In the genomic region with DNA sequence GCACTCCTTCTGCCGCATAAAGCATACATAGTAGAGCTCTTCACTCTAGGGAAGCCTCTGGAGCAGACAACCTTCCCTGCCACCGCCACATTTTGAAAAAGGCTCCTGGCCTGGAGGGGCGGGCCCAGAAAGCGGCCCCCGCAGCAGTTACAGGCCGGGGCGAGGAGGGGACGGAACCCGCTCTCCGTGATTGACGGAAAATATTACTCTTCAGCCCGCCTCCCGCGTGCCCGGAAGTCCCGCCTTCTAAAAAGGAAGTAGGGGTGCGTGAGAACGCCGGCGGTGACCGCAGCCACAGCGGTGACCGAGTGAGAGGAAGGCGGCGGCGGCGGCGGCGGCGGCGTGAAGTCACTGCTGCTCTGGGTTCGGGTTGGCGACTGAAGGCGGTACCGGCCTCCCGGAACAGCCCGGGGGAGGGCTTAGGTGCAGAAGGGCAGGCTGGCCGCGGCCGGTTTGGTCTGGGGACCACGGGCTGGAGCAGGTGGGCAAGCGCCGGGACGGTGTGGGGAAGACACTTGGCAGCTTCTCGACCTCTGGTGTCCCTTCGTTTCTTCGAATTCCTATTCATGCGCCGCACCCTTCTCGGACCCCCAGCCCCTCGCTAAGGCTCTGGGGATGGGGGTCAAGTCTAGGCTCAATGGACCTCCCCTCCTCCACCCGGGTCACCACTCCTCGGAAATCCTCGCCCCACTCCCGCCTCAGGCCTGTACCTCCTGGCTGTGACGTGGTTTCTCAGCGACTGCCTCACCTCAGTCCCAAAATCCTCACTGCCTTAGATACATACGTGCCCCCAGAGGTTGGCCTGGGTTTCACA, we compare ENCODE assay signal across 1 cellular context.
TF ChIP-seq lines count a peak whose summit lies in the region.

HCCS (plus strand) TSS at position 295 of the 814 bp plus-strand sequence. CDS start 729 bp downstream, outside the sequence.

TF ChIP-seq in HepG2, 621 proteins besides CTCF, POLR2A, EP300 and RAD21 (continued from another document and continues in another):
- TF ChIP-seq, protein P1, sequence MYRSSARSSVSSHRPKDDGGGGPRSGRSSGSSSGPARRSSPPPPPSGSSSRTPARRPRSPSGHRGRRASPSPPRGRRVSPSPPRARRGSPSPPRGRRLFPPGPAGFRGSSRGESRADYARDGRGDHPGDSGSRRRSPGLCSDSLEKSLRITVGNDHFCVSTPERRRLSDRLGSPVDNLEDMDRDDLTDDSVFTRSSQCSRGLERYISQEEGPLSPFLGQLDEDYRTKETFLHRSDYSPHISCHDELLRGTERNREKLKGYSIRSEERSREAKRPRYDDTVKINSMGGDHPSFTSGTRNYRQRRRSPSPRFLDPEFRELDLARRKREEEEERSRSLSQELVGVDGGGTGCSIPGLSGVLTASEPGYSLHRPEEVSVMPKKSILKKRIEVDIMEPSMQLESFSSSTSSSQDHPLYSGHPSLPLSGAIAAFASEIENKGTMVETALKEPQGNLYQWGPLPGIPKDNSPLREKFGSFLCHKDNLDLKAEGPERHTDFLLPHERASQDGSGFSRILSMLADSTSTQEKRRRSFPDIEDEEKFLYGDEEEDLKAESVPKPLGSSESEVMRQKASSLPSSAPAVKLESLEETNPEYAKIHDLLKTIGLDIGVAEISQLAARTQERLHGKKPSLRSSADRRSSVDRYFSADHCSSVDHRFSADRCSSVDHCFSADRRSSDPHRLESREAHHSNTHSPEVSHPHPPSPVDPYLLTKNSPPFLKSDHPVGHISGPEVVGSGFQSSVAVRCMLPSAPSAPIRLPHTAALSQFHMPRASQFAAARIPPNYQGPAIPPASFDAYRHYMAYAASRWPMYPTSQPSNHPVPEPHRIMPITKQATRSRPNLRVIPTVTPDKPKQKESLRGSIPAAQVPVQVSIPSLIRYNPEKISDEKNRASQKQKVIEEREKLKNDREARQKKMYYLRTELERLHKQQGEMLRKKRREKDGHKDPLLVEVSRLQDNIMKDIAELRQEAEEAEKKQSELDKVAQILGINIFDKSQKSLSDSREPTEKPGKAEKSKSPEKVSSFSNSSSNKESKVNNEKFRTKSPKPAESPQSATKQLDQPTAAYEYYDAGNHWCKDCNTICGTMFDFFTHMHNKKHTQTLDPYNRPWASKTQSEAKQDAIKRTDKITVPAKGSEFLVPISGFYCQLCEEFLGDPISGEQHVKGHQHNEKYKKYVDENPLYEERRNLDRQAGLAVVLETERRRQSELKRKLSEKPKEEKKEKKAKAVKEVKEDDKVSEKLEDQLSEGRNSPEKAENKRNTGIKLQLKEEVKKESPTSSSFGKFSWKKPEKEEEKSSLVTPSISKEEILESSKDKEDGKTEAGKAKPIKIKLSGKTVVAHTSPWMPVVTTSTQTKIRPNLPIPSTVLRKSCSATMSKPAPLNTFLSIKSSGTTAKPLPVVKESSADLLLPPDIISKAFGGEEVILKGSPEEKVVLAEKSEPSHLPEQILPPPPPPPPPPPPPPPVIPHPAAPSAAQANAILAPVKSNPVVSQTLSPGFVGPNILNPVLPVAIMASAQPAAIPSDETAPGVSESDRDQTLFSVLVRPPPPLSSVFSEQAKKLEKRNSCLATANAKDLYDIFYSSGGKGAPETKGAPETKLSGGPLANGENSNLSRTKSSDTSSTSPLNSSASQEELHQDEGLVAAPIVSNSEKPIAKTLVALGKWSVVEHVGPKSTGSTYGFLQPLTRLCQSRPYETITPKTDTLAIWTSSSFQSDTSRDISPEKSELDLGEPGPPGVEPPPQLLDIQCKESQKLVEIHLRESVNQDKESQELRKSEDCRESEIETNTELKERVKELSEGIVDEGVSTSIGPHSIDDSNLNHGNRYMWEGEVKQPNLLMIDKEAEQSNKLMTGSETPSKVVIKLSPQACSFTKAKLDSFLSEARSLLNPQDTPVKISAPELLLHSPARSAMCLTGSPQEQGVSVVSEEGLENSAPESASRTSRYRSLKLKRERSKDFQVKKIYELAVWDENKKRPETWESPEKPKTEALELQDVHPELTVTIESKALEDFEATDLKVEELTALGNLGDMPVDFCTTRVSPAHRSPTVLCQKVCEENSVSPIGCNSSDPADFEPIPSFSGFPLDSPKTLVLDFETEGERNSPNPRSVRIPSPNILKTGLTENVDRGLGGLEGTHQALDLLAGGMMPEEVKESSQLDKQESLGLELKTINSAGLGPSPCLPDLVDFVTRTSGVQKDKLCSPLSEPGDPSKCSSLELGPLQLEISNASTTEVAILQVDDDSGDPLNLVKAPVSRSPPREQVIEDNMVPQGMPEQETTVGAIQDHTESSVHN (CRISPR knock-in tag; IDR thresholded peaks at IDR 0.05): no peak
- TF ChIP-seq ZFP91 (CRISPR knock-in tag; IDR thresholded peaks at IDR 0.05; ENCODE audit: borderline replicate concordance) (peak; percentile 30; the same call in 1 of the 2 replicates), CHCHD3 (CRISPR knock-in tag; IDR thresholded peaks at IDR 0.05) (no peak), HNRNPH1 (optimal IDR thresholded peaks at IDR 0.05; ENCODE audit: low read depth, low read length) (no peak), RBM22 (optimal IDR thresholded peaks at IDR 0.05; ENCODE audit: low read length) (no peak), NR1H2 (CRISPR knock-in tag; IDR thresholded peaks at IDR 0.05; ENCODE audit: borderline replicate concordance, low read depth) (no peak), ZNF780A (CRISPR knock-in tag; IDR thresholded peaks at IDR 0.05) (no peak), ZNF841 (CRISPR knock-in tag; IDR thresholded peaks at IDR 0.05; ENCODE audit: borderline replicate concordance) (no peak), ELF3 (CRISPR knock-in tag; IDR thresholded peaks at IDR 0.05) (0 out of 2 replicates have a peak, but pooled peaks have one; percentile 28), HINFP (CRISPR knock-in tag; IDR thresholded peaks at IDR 0.05; ENCODE audit: low read depth) (no peak), MED8 (CRISPR knock-in tag; IDR thresholded peaks at IDR 0.05; ENCODE audit: insufficient replicate concordance) (no peak), MXD4 (CRISPR knock-in tag; IDR thresholded peaks at IDR 0.05) (no peak), PLRG1 (conservative IDR thresholded peaks at IDR 0.05) (no peak), ZNF232 (CRISPR knock-in tag; IDR thresholded peaks at IDR 0.05; ENCODE audit: borderline replicate concordance) (no peak), MTF2 (CRISPR knock-in tag; IDR thresholded peaks at IDR 0.05; ENCODE audit: borderline replicate concordance) (no peak), ZNF7 (CRISPR knock-in tag; IDR thresholded peaks at IDR 0.05) (no peak), NR2C2 (CRISPR knock-in tag; IDR thresholded peaks at IDR 0.05; ENCODE audit: borderline replicate concordance) (0 out of 2 replicates have a peak, but pooled peaks have one; percentile 18), TFE3 (CRISPR knock-in tag; IDR thresholded peaks at IDR 0.05) (no peak), ZMYM4 (CRISPR knock-in tag; IDR thresholded peaks at IDR 0.05) (no peak; the same call in 1 of the 2 replicates), SIX4 (CRISPR knock-in tag; IDR thresholded peaks at IDR 0.05) (no peak), SNRNP70 (IDR thresholded peaks at IDR 0.05; ENCODE audit: low read depth, low read length) (no peak), ZNF496 (CRISPR knock-in tag; IDR thresholded peaks at IDR 0.05; ENCODE audit: insufficient replicate concordance) (no peak), ARHGAP35 (CRISPR knock-in tag; IDR thresholded peaks at IDR 0.05; ENCODE audit: borderline replicate concordance) (no peak), ZNF230 (CRISPR knock-in tag; IDR thresholded peaks at IDR 0.05) (no peak), ZBTB1 (CRISPR knock-in tag; IDR thresholded peaks at IDR 0.05; ENCODE audit: borderline replicate concordance) (no peak), MYC (CRISPR knock-in tag; IDR thresholded peaks at IDR 0.05; ENCODE audit: borderline replicate concordance) (no peak; the same call in 1 of the 2 replicates), ZNF605 (CRISPR knock-in tag; IDR thresholded peaks at IDR 0.05) (no peak), ZNF891 (CRISPR knock-in tag; IDR thresholded peaks at IDR 0.05) (no peak), CENPT (CRISPR knock-in tag; IDR thresholded peaks at IDR 0.05; ENCODE audit: low read depth) (no peak), HNRNPUL1 (IDR thresholded peaks at IDR 0.05; ENCODE audit: low read depth, low read length) (no peak), ZNF577 (CRISPR knock-in tag; IDR thresholded peaks at IDR 0.05; ENCODE audit: borderline replicate concordance, low read depth) (no peak), PCBP2 (optimal IDR thresholded peaks at IDR 0.05; ENCODE audit: low read depth, low read length, poor library complexity, severe bottlenecking) (no peak)
- TF ChIP-seq, protein P2, sequence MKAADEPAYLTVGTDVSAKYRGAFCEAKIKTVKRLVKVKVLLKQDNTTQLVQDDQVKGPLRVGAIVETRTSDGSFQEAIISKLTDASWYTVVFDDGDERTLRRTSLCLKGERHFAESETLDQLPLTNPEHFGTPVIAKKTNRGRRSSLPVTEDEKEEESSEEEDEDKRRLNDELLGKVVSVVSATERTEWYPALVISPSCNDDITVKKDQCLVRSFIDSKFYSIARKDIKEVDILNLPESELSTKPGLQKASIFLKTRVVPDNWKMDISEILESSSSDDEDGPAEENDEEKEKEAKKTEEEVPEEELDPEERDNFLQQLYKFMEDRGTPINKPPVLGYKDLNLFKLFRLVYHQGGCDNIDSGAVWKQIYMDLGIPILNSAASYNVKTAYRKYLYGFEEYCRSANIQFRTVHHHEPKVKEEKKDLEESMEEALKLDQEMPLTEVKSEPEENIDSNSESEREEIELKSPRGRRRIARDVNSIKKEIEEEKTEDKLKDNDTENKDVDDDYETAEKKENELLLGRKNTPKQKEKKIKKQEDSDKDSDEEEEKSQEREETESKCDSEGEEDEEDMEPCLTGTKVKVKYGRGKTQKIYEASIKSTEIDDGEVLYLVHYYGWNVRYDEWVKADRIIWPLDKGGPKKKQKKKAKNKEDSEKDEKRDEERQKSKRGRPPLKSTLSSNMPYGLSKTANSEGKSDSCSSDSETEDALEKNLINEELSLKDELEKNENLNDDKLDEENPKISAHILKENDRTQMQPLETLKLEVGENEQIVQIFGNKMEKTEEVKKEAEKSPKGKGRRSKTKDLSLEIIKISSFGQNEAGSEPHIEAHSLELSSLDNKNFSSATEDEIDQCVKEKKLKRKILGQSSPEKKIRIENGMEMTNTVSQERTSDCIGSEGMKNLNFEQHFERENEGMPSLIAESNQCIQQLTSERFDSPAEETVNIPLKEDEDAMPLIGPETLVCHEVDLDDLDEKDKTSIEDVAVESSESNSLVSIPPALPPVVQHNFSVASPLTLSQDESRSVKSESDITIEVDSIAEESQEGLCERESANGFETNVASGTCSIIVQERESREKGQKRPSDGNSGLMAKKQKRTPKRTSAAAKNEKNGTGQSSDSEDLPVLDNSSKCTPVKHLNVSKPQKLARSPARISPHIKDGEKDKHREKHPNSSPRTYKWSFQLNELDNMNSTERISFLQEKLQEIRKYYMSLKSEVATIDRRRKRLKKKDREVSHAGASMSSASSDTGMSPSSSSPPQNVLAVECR (CRISPR knock-in tag; IDR thresholded peaks at IDR 0.05; ENCODE audit: borderline replicate concordance): peak; percentile 71; the same call in 1 of the 2 replicates
- TF ChIP-seq, protein P3, sequence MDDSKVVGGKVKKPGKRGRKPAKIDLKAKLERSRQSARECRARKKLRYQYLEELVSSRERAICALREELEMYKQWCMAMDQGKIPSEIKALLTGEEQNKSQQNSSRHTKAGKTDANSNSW (CRISPR knock-in tag; IDR thresholded peaks at IDR 0.05; ENCODE audit: borderline replicate concordance): no peak
